ENCODE assay signal across 39 cellular contexts in the genomic region with DNA sequence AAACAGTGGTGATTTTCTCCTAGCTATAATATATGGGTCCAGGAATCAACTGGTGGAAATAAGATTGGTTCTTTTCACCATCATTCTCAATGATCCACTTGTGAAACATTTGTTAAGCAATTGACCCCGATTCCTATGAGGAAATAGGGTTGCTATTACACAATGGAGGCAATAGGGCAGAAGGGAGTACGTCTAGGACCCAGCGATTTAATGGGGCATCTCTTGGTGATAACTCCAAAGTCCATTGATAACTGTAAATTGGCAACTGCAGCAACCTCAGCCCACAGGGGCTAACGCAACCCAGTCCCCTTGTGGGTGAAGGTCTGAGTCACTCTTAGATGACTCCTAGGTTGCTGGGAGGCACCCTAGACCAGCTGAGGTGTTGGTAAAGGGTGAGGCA.
"Had no signal": no experiment of that assay in that cellular context is flagged by ENCODE, and none has a peak within 500 bp of the region (broad histone marks: within the 10 kb centered on the region; RNA-seq: fewer than 3 reads in every experiment).

No MANE protein-coding gene starts in this region.

- H3K4me3 ChIP-seq: body of pancreas, MG63, Peyer's patch, SJSA1 had no signal

- ATAC-seq: activated CD8-positive, alpha-beta memory T cell treated with anti-CD3 and anti-CD28 coated beads, Interleukin-2, amount 10 ng/mL, durations not matched to agents 7 days and 5 days; body of pancreas; PC-3 had no signal

- H3K27me3 Mint-ChIP-seq: activated CD4-positive, alpha-beta memory T cell treated with anti-CD3 and anti-CD28 coated beads, Interleukin-2, amount 10 ng/mL, durations not matched to agents 7 days and 5 days had no signal

- H3K9me3 ChIP-seq: body of pancreas, MG63, Peyer's patch, SJSA1, SK-N-SH had no signal

- H3K9me3 Mint-ChIP-seq: activated CD4-positive, alpha-beta memory T cell treated with anti-CD3 and anti-CD28 coated beads, Interleukin-2, amount 10 ng/mL, durations not matched to agents 7 days and 5 days; activated naive CD4-positive, alpha-beta T cell treated with anti-CD3 and anti-CD28 coated beads, Interleukin-2, amount 10 ng/mL, durations not matched to agents 7 days and 5 days had no signal

- H3K27ac ChIP-seq: body of pancreas, Peyer's patch, SJSA1, WERI-Rb-1 had no signal

- H3K4me1 ChIP-seq: body of pancreas, Peyer's patch, SJSA1 had no signal

- H3K36me3 ChIP-seq: MG63, Peyer's patch, SJSA1, WERI-Rb-1 had no signal

- H3K4me1 Mint-ChIP-seq: activated CD4-positive, alpha-beta memory T cell treated with anti-CD3 and anti-CD28 coated beads, Interleukin-2, amount 10 ng/mL, durations not matched to agents 7 days and 5 days; activated CD8-positive, alpha-beta memory T cell treated with anti-CD3 and anti-CD28 coated beads, Interleukin-2, amount 10 ng/mL, durations not matched to agents 7 days and 5 days; activated naive CD4-positive, alpha-beta T cell treated with anti-CD3 and anti-CD28 coated beads, Interleukin-2, amount 10 ng/mL, durations not matched to agents 7 days and 5 days had no signal

- FAIRE-seq: astrocyte, bronchial epithelial cell had no signal

- H3K27ac Mint-ChIP-seq: activated CD4-positive, alpha-beta memory T cell treated with anti-CD3 and anti-CD28 coated beads, Interleukin-2, amount 10 ng/mL, durations not matched to agents 7 days and 5 days; activated CD8-positive, alpha-beta memory T cell treated with anti-CD3 and anti-CD28 coated beads, Interleukin-2, amount 10 ng/mL, durations not matched to agents 7 days and 5 days; activated naive CD4-positive, alpha-beta T cell treated with anti-CD3 and anti-CD28 coated beads, Interleukin-2, amount 10 ng/mL, durations not matched to agents 7 days and 5 days; activated naive CD8-positive, alpha-beta T cell had no signal

- DNase-seq: activated CD4-positive, alpha-beta memory T cell treated with anti-CD3 and anti-CD28 coated beads, Interleukin-2, amount 10 ng/mL, durations not matched to agents 7 days and 5 days; activated CD4-positive, alpha-beta T cell treated with anti-CD3 and anti-CD28 coated beads for 1 hour; activated CD4-positive, alpha-beta T cell treated with anti-CD3 and anti-CD28 coated beads for 48 hours; activated CD4-positive, CD25-positive, alpha-beta regulatory T cell; activated CD8-positive, alpha-beta memory T cell treated with anti-CD3 and anti-CD28 coated beads for 24 hours; activated CD8-positive, alpha-beta memory T cell treated with anti-CD3 and anti-CD28 coated beads, Interleukin-2, amount 10 ng/mL, durations not matched to agents 7 days and 5 days; activated CD8-positive, alpha-beta memory T cell treated with anti-CD3 and anti-CD28 coated beads, Interleukin-2, amount 50 U/mL, for 48 hours; activated effector memory CD4-positive, alpha-beta T cell treated with Interleukin-2 at 50 U/mL for 16 hours; activated naive CD4-positive, alpha-beta T cell treated with anti-CD3 and anti-CD28 coated beads, Interleukin-2, amount 10 ng/mL, durations not matched to agents 7 days and 5 days; activated T-cell treated with anti-CD3 and anti-CD28 coated beads, Interleukin-2, amount 50 U/mL, for 48 hours; body of pancreas; cerebellar nuclear complex; Karpas-422; MG63; NCI-H1092 treated with DMSO at 0.1 percent for 48 hours; NCI-H1417; NCI-H146; NCI-H187; NCI-H2029 treated with DMSO at 0.1 percent for 48 hours; NCI-H2107; NCI-H2171; NCI-H510A; NCI-H526; NCI-H748 treated with DMSO at 0.1 percent for 48 hours; NK-92 treated with Interleukin-12 subunit alpha and Interleukin-12 subunit beta, amount 100 ng/mL, for 24 hours; PC-3; Peyer's patch; RPMI8226; SHP77 treated with DMSO at 0.1 percent for 48 hours; SK-N-SH; SW 1271; T-helper 1 cell; T-helper 2 cell; T-helper 9 cell; WERI-Rb-1 had no signal

- H3K27me3 ChIP-seq: body of pancreas, MG63, Peyer's patch had no signal

- H3K4me3 Mint-ChIP-seq: activated CD4-positive, alpha-beta memory T cell treated with anti-CD3 and anti-CD28 coated beads, Interleukin-2, amount 10 ng/mL, durations not matched to agents 7 days and 5 days; activated CD8-positive, alpha-beta memory T cell treated with anti-CD3 and anti-CD28 coated beads, Interleukin-2, amount 10 ng/mL, durations not matched to agents 7 days and 5 days; activated naive CD4-positive, alpha-beta T cell treated with anti-CD3 and anti-CD28 coated beads, Interleukin-2, amount 10 ng/mL, durations not matched to agents 7 days and 5 days; activated naive CD8-positive, alpha-beta T cell had no signal
